In genomic region chrX:154017766-154018517, GRCh38 we compare ENCODE assay signal across 10 cellular contexts. TPM values are rescaled to one million over a fixed set of nuclear protein-coding genes. Genes with fewer than 3 reads are reported as not detected.
DNase-seq lines count a peak whose midpoint lies in the region; ATAC-seq and TF ChIP-seq lines count a peak whose summit lies in the region.
"Had no signal": no experiment of that assay in that cellular context is flagged by ENCODE, and none has a peak within 500 bp of the region (broad histone marks: within the 10 kb centered on the region; RNA-seq: fewer than 3 reads in every experiment).

No MANE protein-coding gene starts in this region.

- H3K27ac ChIP-seq in HCT116 (ENCODE audit: low read depth, low read length): peak overlapping the region; percentile 88
- no peak overlapping the region for H3K27ac ChIP-seq in mucosa of rectum (ENCODE audit: low read depth in 2 of 2, low read length in 2 of 2)
- H3K27ac ChIP-seq in sigmoid colon: peak overlapping the region in 1 of 4 donors; percentile 80

- H3K9ac ChIP-seq in HCT116 (ENCODE audit: low read length) (peak overlapping the region; percentile 88), mucosa of rectum (ENCODE audit: low read depth in 1 of 2, low read length in 2 of 2) (no peak overlapping the region)

- H3K36me3 Mint-ChIP-seq in activated naive CD8-positive, alpha-beta T cell treated with anti-CD3 and anti-CD28 coated beads, Interleukin-2, amount 50 U/mL, for 24 hours (ENCODE audit: low read depth): peaks cover 13% of the 10 kb centered on the region

- H3K79me2 ChIP-seq in HCT116 (ENCODE audit: insufficient read depth, low read length): peaks cover 42% of the 10 kb centered on the region

- peaks cover 26% of the 10 kb centered on the region for H3K4me1 Mint-ChIP-seq in activated naive CD8-positive, alpha-beta T cell treated with anti-CD3 and anti-CD28 coated beads, Interleukin-2, amount 50 U/mL, for 24 hours

- H3K36me3 ChIP-seq in HCT116 (ENCODE audit: control insufficient read depth in 1 of 2, insufficient read depth in 2 of 2, low read length in 2 of 2) (peaks cover 2 to 5% of the 10 kb centered on the region in 2 experiments; a peak in 1 of 4 replicates), mucosa of rectum (ENCODE audit: control insufficient read depth in 2 of 2, insufficient read depth in 2 of 2, low read length in 2 of 2) (peaks cover 5 to 9% of the 10 kb centered on the region in 2 donors), sigmoid colon (peaks cover 0 to 16% (median 0%) of the 10 kb centered on the region in 4 donors)

- H3K4me2 ChIP-seq in HCT116 (ENCODE audit: low read length): peak overlapping the region; percentile 81

- POLR2A ChIA-PET in HCT116 (lab: Charles Lee): interaction anchor here (0.5 kb wide), 1 partner anchor 420 kb away, joined by 3 read pairs; no protein-coding TSS in a partner anchor

- TF ChIP-seq CTCF in AG09309 (IDR thresholded peaks at IDR 0.05; ENCODE audit: control insufficient read depth, insufficient read depth, low read depth, low read length, missing control alignments): no peak
- no peak for TF ChIP-seq CTCF in HCT116 (IDR thresholded peaks at IDR 0.05 in 2 of 3, conservative IDR thresholded peaks at IDR 0.05 in 1 of 3; ENCODE audit: borderline replicate concordance in 1 of 3, insufficient read depth in 1 of 3, low read depth in 2 of 3, low read length in 2 of 3)
- no peak for TF ChIP-seq CTCF in sigmoid colon (IDR thresholded peaks at IDR 0.05)

- H3K27ac Mint-ChIP-seq in activated naive CD8-positive, alpha-beta T cell treated with anti-CD3 and anti-CD28 coated beads, Interleukin-2, amount 50 U/mL, for 24 hours: peak overlapping the region; percentile 89

- no peaks in the 10 kb centered on the region for H4K20me1 ChIP-seq in HCT116 (ENCODE audit: insufficient read depth)

- no peaks in the 10 kb centered on the region for H3K27me3 Mint-ChIP-seq in activated naive CD8-positive, alpha-beta T cell treated with anti-CD3 and anti-CD28 coated beads, Interleukin-2, amount 50 U/mL, for 24 hours

- no peak overlapping the region for H2AFZ ChIP-seq in HCT116 (ENCODE audit: low read depth, low read length, poor library complexity, severe bottlenecking)

- no peak for DNase-seq in AG09309 (ENCODE audit: low read depth)
- no peak for DNase-seq in HCT116 (ENCODE audit: low read depth, low spot score)
- DNase-seq in activated naive CD8-positive, alpha-beta T cell treated with anti-CD3 and anti-CD28 coated beads, Interleukin-2, amount 50 U/mL, for 24 hours: no peak
- DNase-seq in sigmoid colon: no peak
- DNase-seq in ureter (ENCODE audit: low spot score): no peak
- DNase-seq in epidermal melanocyte (ENCODE audit: insufficient read length, low spot score): no peak
- DNase-seq in foreskin melanocyte: no peak
- DNase-seq: left ventricle myocardium superior, NCI-H510A treated with DMSO at 0.1 percent for 48 hours had no signal

- H3K27me3 ChIP-seq in HCT116 (ENCODE audit: insufficient read depth, low read length) (no peaks in the 10 kb centered on the region), mucosa of rectum (ENCODE audit: control insufficient read depth in 2 of 2, insufficient read depth in 2 of 2, low read length in 2 of 2) (peaks cover 0 to 6% of the 10 kb centered on the region in 2 donors), sigmoid colon (no peaks in the 10 kb centered on the region)

- H3K4me1 ChIP-seq in HCT116 (ENCODE audit: control insufficient read depth in 1 of 2, insufficient read depth in 2 of 2, low read length in 2 of 2): peaks cover 9 to 31% of the 10 kb centered on the region in 2 experiments
- H3K4me1 ChIP-seq in mucosa of rectum (ENCODE audit: control insufficient read depth in 2 of 2, insufficient read depth in 2 of 2, low read length in 2 of 2): peaks cover 4 to 12% of the 10 kb centered on the region in 2 donors
- peaks cover 0 to 32% (median 19%) of the 10 kb centered on the region in 4 donors for H3K4me1 ChIP-seq in sigmoid colon

- 81 to 84% methylated on average over 26 of the region's 26 CpGs for WGBS in sigmoid colon, 2 donors

- H3K4me3 ChIP-seq in AG09309 (ENCODE audit: control insufficient read depth, low read depth, low read length): peak overlapping the region; percentile 44
- H3K4me3 ChIP-seq in HCT116 (replicated peaks in 1 of 2; ENCODE audit: low read depth in 1 of 2, low read length in 2 of 2): peak overlapping the region; percentile 68 to 69
- peak overlapping the region; percentile 63 to 65 for H3K4me3 ChIP-seq in mucosa of rectum (ENCODE audit: low read length in 2 of 2)
- H3K4me3 ChIP-seq in sigmoid colon: no peak overlapping the region

- no peaks in the 10 kb centered on the region for H3K9me2 ChIP-seq in HCT116 (ENCODE audit: insufficient read depth)

- TF ChIP-seq RAD21 in HCT116 (IDR thresholded peaks at IDR 0.05; ENCODE audit: low read depth): no peak

- no peaks in the 10 kb centered on the region for H3K9me3 Mint-ChIP-seq in activated naive CD8-positive, alpha-beta T cell treated with anti-CD3 and anti-CD28 coated beads, Interleukin-2, amount 50 U/mL, for 24 hours

- H3K9me3 ChIP-seq in HCT116 (ENCODE audit: control insufficient read depth in 1 of 2, insufficient read depth in 1 of 2, low read depth in 1 of 2, low read length in 2 of 2): no peaks in the 10 kb centered on the region
- H3K9me3 ChIP-seq in mucosa of rectum (ENCODE audit: control insufficient read depth in 2 of 2, low read length in 2 of 2): no peaks in the 10 kb centered on the region
- H3K9me3 ChIP-seq in sigmoid colon: no peaks in the 10 kb centered on the region

- TF ChIP-seq POLR2A in HCT116 (IDR thresholded peaks at IDR 0.05; ENCODE audit: borderline replicate concordance, extremely low read depth, insufficient read depth, insufficient read length) (no peak), sigmoid colon (IDR thresholded peaks at IDR 0.05) (no peak)

- TF ChIP-seq EP300 in sigmoid colon (IDR thresholded peaks at IDR 0.05): no peak

- no TSS peak for BruUV-seq in HCT116 (replicated peaks; lab: Mats Ljungman, UMichigan)

- ATAC-seq in HCT116: no peak
- ATAC-seq in activated naive CD8-positive, alpha-beta T cell treated with anti-CD3 and anti-CD28 coated beads, Interleukin-2, amount 50 U/mL, for 24 hours: no peak
- ATAC-seq: left ventricle myocardium superior had no signal

- CTCF ChIA-PET in HCT116 (lab: Charles Lee): no interaction called here

- H3K4me3 Mint-ChIP-seq in activated naive CD8-positive, alpha-beta T cell treated with anti-CD3 and anti-CD28 coated beads, Interleukin-2, amount 50 U/mL, for 24 hours: peak overlapping the region; percentile 86

- RAD21 ChIA-PET in HCT116 (lab: Charles Lee; ENCODE audit: low non-redundant PET in 1 of 2, low total read pairs in 2 of 2, uncharacterized antibody in 2 of 2, unreplicated experiment in 2 of 2): no interaction called here

- intact Hi-C loops in HCT116 (cut with micrococcal nuclease): no loop called here
- intact Hi-C loops in sigmoid colon (cut with DNase I): no loop called here

TF ChIP-seq in HCT116, 20 proteins besides CTCF, POLR2A, EP300 and RAD21 (continues in another document):
- TF ChIP-seq TCF7L2 (IDR thresholded peaks at IDR 0.05; ENCODE audit: borderline replicate concordance, extremely low read depth, insufficient read depth, insufficient read length) (no peak), EZH2phosphoT487 (IDR thresholded peaks at IDR 0.05; ENCODE audit: borderline replicate concordance) (no peak), CEBPB (IDR thresholded peaks at IDR 0.05; ENCODE audit: low read depth) (no peak), POLR2AphosphoS5 (IDR thresholded peaks at IDR 0.05; ENCODE audit: low read depth, low read length) (no peak), SIN3A (IDR thresholded peaks at IDR 0.05; ENCODE audit: low read depth) (no peak), JUND (IDR thresholded peaks at IDR 0.05) (no peak), SP1 (IDR thresholded peaks at IDR 0.05; ENCODE audit: low read depth) (no peak), ATF3 (IDR thresholded peaks at IDR 0.05) (no peak), EGR1 (IDR thresholded peaks at IDR 0.05; ENCODE audit: low read depth) (no peak), CBX3 (IDR thresholded peaks at IDR 0.05; ENCODE audit: low read depth) (no peak), SRF (IDR thresholded peaks at IDR 0.05; ENCODE audit: low read depth) (no peak), ZNF274 (IDR thresholded peaks at IDR 0.05; ENCODE audit: low read depth, low read length) (no peak), ZBTB33 (IDR thresholded peaks at IDR 0.05; ENCODE audit: extremely low read depth, insufficient replicate concordance, low read length) (no peak), ZFX (IDR thresholded peaks at IDR 0.05) (no peak), YY1 (IDR thresholded peaks at IDR 0.05; ENCODE audit: extremely low read depth, insufficient replicate concordance, low read depth, low read length) (no peak)

RNA-seq across cellular contexts. Expression of gene IRAK1, which starts 1.8 kb away (rescaled TPM):
- total RNA-seq in HCT116 (2021; ENCODE audit: unreplicated experiment) (92.3 TPM), sigmoid colon (10 to 100 TPM; 26.8 to 41.7 (median 37.3) TPM), ureter (103 TPM)
- polyA plus RNA-seq in HCT116 (2012): 104 and 125 TPM in 2 replicates
- polyA plus RNA-seq in sigmoid colon: 100 to 1,000 TPM in 1 of 3 donors, 10 to 100 TPM in 2; 67.7 to 103 (median 70.3) TPM

RNA-seq across cellular contexts. Expression of gene TMEM187, which starts 45.4 kb away (rescaled TPM):
- total RNA-seq in HCT116 (2021; ENCODE audit: unreplicated experiment) (12.6 TPM), sigmoid colon (1 to 10 TPM; 3.5 to 8.6 (median 4.4) TPM), ureter (12.8 TPM)
- polyA plus RNA-seq in HCT116 (2012): 7.5 and 9.6 TPM in 2 replicates
- polyA plus RNA-seq in sigmoid colon: 1 to 10 TPM; 3.6 to 9.3 (median 3.7) TPM

RNA-seq across cellular contexts. Expression of gene HCFC1, which starts 46.3 kb away (rescaled TPM):
- total RNA-seq in HCT116 (2021; ENCODE audit: unreplicated experiment) (72.8 TPM), sigmoid colon (10 to 100 TPM; 23.5 to 57.3 (median 30.2) TPM), ureter (73.9 TPM)
- polyA plus RNA-seq in HCT116 (2012): 30.8 and 35.3 TPM in 2 replicates
- polyA plus RNA-seq in sigmoid colon: 10 to 100 TPM in 1 of 3 donors, 1 to 10 TPM in 2; 7.4 to 34.4 (median 8.4) TPM

Comparison
In these comparisons a context has a peak if more than half of its experiments do, and no peak if none do; other contexts are left out.
1. H3K4me3 ChIP-seq: peak in AG09309 (single experiment), HCT116 (2 of 2) and mucosa of rectum (2 of 2); none in sigmoid colon (0 of 4).